In genomic region chr10:11536256-11536655, GRCh38 we compare ENCODE assay signal across 25 cellular contexts.
A peak's percentile ranks its signal among the peaks of the same experiment; 100 is the strongest.
DNase-seq lines count a peak whose midpoint lies in the region; ATAC-seq and TF ChIP-seq lines count a peak whose summit lies in the region.
"Had no signal": no experiment of that assay in that cellular context is flagged by ENCODE, and none has a peak within 500 bp of the region (broad histone marks: within the 10 kb centered on the region; RNA-seq: fewer than 3 reads in every experiment).

No MANE protein-coding gene starts in this region.

- H3K27me3 Mint-ChIP-seq in IgD-negative memory B cell (no peaks in the 10 kb centered on the region), activated B cell treated with CpG ODN at 0.5 μM for 24 hours (no peaks in the 10 kb centered on the region), neural progenitor cell (ENCODE audit: insufficient read depth, low read depth) (peaks cover 2% of the 10 kb centered on the region)

- H3K4me3 ChIP-seq in BLaER1 treated with 17β-estradiol and CSF1 and Interleukin-3, amounts not matched to agents 10 nM and 100 nM = no peak overlapping the region
- no peak overlapping the region for H3K4me3 ChIP-seq in neural progenitor cell
- H3K4me3 ChIP-seq: SJSA1 had no signal

- H3K9ac ChIP-seq in BLaER1 treated with 17β-estradiol and CSF1 and Interleukin-3, amounts not matched to agents 10 nM and 100 nM = no peak overlapping the region
- no peak overlapping the region for H3K9ac ChIP-seq in neural progenitor cell

- H3K36me3 Mint-ChIP-seq in IgD-negative memory B cell (peaks cover 4% of the 10 kb centered on the region), activated B cell treated with CpG ODN at 0.5 μM for 24 hours (ENCODE audit: low read depth) (peaks cover under 1% of the 10 kb centered on the region), neural progenitor cell (no peaks in the 10 kb centered on the region)
- H3K36me3 Mint-ChIP-seq: CD8-positive, alpha-beta T cell had no signal

- peak overlapping the region in 9 of 11 experiments; percentile 24 to 61 (median 44); a peak in 17 of 22 replicates for H3K4me2 ChIP-seq in BLaER1 treated with 17β-estradiol and CSF1 and Interleukin-3, amounts not matched to agents 10 nM and 100 nM
- peak overlapping the region; percentile 43 for H3K4me2 ChIP-seq in neural progenitor cell

- peaks cover 48 to 62% (median 57%) of the 10 kb centered on the region in 10 experiments for H3K4me1 ChIP-seq in BLaER1 treated with 17β-estradiol and CSF1 and Interleukin-3, amounts not matched to agents 10 nM and 100 nM
- H3K4me1 ChIP-seq in neural progenitor cell = peaks cover 39% of the 10 kb centered on the region

- intact Hi-C loops in activated B cell treated with CpG ODN at 0.5 μM for 24 hours (cut with micrococcal nuclease) = no loop called here

- peaks cover 5 to 61% (median 13%) of the 10 kb centered on the region in 11 experiments; a peak in 13 of 22 replicates for H4K20me1 ChIP-seq in BLaER1 treated with 17β-estradiol and CSF1 and Interleukin-3, amounts not matched to agents 10 nM and 100 nM
- peaks cover 75% of the 10 kb centered on the region for H4K20me1 ChIP-seq in neural progenitor cell (ENCODE audit: low read depth)

- H3K36me3 ChIP-seq in BLaER1 treated with 17β-estradiol and CSF1 and Interleukin-3, amounts not matched to agents 10 nM and 100 nM = no peaks in the 10 kb centered on the region
- no peaks in the 10 kb centered on the region for H3K36me3 ChIP-seq in neural progenitor cell
- H3K36me3 ChIP-seq: SJSA1 had no signal

- ATAC-seq in activated B cell treated with CpG ODN at 0.5 μM for 24 hours (ENCODE audit: low read depth) (no peak), GM21619 (IDR thresholded peaks at IDR 0.05; ENCODE audit: unreplicated experiment) (no peak), GM21526 (IDR thresholded peaks at IDR 0.05; ENCODE audit: low FRiP score, unreplicated experiment) (no peak)
- ATAC-seq: CD8-positive, alpha-beta T cell had no signal

- no peak for TF ChIP-seq CTCF in activated B cell treated with CpG ODN at 0.5 μM for 24 hours (IDR thresholded peaks at IDR 0.05)
- TF ChIP-seq CTCF in neural progenitor cell (IDR thresholded peaks at IDR 0.05) = no peak

- peaks cover 3% of the 10 kb centered on the region for H3F3A ChIP-seq in neural progenitor cell (ENCODE audit: low read depth)

- peak overlapping the region in 3 of 11 experiments; percentile 9 to 21 (median 17); a peak in 3 of 22 replicates for H3K27ac ChIP-seq in BLaER1 treated with 17β-estradiol and CSF1 and Interleukin-3, amounts not matched to agents 10 nM and 100 nM
- H3K27ac ChIP-seq in neural progenitor cell = no peak overlapping the region
- H3K27ac ChIP-seq: C4-2B, HL-60, SJSA1 had no signal

- peaks cover 98% of the 10 kb centered on the region for H3K79me2 ChIP-seq in neural progenitor cell (ENCODE audit: low read depth)

- H3K27ac Mint-ChIP-seq in IgD-negative memory B cell (peak overlapping the region in 2 of 3 donors; percentile 14 to 93), activated B cell treated with CpG ODN at 0.5 μM for 24 hours (peak overlapping the region; percentile 84), neural progenitor cell (no peak overlapping the region)
- H3K27ac Mint-ChIP-seq: CD8-positive, alpha-beta T cell had no signal

- H3K4me1 Mint-ChIP-seq in IgD-negative memory B cell (peaks cover 64 to 79% (median 73%) of the 10 kb centered on the region in 3 donors), activated B cell treated with CpG ODN at 0.5 μM for 24 hours (peaks cover 90% of the 10 kb centered on the region), neural progenitor cell (peaks cover 42% of the 10 kb centered on the region)

- CTCF ChIA-PET in activated B cell treated with CpG ODN at 0.5 μM for 24 hours (lab: Charles Lee) = interaction anchor here (0.7 to 1.3 kb wide), 3 partner anchors 18 to 58 kb away, joined by 3 to 5 read pairs (median 3); no protein-coding TSS in a partner anchor

- DNase-seq in activated B cell treated with CpG ODN at 0.5 μM for 24 hours = no peak
- no peak for DNase-seq in neural progenitor cell (ENCODE audit: low spot score)
- DNase-seq in DMS153 treated with DMSO at 0.1 percent for 48 hours (lab: John Stamatoyannopoulos, UW; ENCODE audit: unreplicated experiment) = no peak
- DNase-seq in hepatic stellate cell (ENCODE audit: low spot score) = no peak
- DNase-seq: CD8-positive, alpha-beta T cell; DMS 273 treated with DMSO at 0.1 percent for 48 hours; DMS79 treated with DMSO at 0.1 percent for 48 hours; Kasumi-1; NCI-H1105 treated with DMSO at 0.1 percent for 48 hours; NCI-H146; NCI-H1930; NCI-H2107; NCI-H446; NCI-H524 treated with DMSO at 0.1 percent for 48 hours; NCI-H774; Right ventricle myocardium superior; RPMI8226; T-helper 1 cell had no signal

- no peaks in the 10 kb centered on the region for H3K27me3 ChIP-seq in BLaER1 treated with 17β-estradiol and CSF1 and Interleukin-3, amounts not matched to agents 10 nM and 100 nM
- no peaks in the 10 kb centered on the region for H3K27me3 ChIP-seq in neural progenitor cell
- H3K27me3 ChIP-seq: SJSA1 had no signal

- no peak overlapping the region for H2AFZ ChIP-seq in neural progenitor cell (replicated peaks)

- POLR2A ChIA-PET in activated B cell treated with CpG ODN at 0.5 μM for 24 hours (lab: Charles Lee) = interaction anchor here (0.5 to 2.1 kb wide), 6 partner anchors 12 to 175 kb away, joined by 3 to 14 read pairs (median 6); no protein-coding TSS in a partner anchor

- H3K4me3 Mint-ChIP-seq in IgD-negative memory B cell (peak overlapping the region in 2 of 4 donors; percentile 27 to 74), activated B cell treated with CpG ODN at 0.5 μM for 24 hours (no peak overlapping the region), neural progenitor cell (no peak overlapping the region)
- H3K4me3 Mint-ChIP-seq: CD8-positive, alpha-beta T cell had no signal

- H3K9me3 ChIP-seq in BLaER1 treated with 17β-estradiol and CSF1 and Interleukin-3, amounts not matched to agents 10 nM and 100 nM (replicated peaks in 1 of 11) = no peaks in the 10 kb centered on the region
- no peaks in the 10 kb centered on the region for H3K9me3 ChIP-seq in neural progenitor cell (ENCODE audit: low read depth)
- H3K9me3 ChIP-seq: SJSA1 had no signal

- no peaks in the 10 kb centered on the region for H3K9me3 Mint-ChIP-seq in IgD-negative memory B cell
- no peaks in the 10 kb centered on the region for H3K9me3 Mint-ChIP-seq in activated B cell treated with CpG ODN at 0.5 μM for 24 hours
- no peaks in the 10 kb centered on the region for H3K9me3 Mint-ChIP-seq in neural progenitor cell
- H3K9me3 Mint-ChIP-seq: CD8-positive, alpha-beta T cell had no signal
